ENCODE assay signal across 8 cellular contexts in the genomic region with DNA sequence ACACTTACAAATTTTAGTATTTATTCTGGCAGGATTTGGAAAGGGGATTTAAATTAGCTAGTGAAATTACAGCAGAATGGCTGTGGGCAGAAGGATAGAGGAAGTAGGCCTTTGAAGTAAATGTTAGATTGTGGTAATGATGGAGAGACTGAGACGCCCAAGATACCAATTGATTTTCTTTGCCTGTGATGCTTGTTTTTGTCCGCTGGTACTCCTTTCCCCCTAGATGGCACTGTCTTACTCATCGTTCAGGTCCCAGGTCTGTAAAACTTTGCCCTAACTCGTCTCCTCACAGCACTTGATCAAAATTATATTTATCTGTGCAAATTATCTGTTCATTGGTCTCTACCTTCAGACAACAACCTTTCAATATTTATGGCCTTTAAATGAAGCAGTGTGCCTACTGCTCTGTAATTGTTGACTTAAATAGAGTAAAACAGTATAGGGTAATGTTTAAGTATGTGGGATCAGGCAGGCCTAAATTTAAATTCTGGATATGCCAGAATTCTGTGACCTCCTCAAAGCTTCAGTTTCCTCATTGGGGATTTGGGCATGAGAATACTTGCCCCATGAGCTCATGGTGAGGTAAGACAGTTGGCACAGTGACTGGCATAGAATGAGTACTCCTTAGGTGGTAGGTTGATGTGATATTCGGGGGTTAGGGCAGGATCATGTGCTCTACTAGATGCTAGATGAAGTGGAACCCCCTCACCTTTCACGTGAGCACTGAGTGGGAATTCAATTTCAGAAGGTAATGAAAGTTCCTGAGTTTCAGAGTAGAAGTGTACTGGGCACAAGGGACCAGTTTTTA. TPM values are rescaled to one million over a fixed set of nuclear protein-coding genes. Genes with fewer than 3 reads are reported as not detected.
DNase-seq lines count a peak whose midpoint lies in the region; ATAC-seq and TF ChIP-seq lines count a peak whose summit lies in the region.

No MANE protein-coding gene starts in this region.

- peak; percentile 85 to 86 for ATAC-seq in CD4-positive, CD25-positive, alpha-beta regulatory T cell (ENCODE audit: low read depth in 2 of 2)
- ATAC-seq in GM18873 (IDR thresholded peaks at IDR 0.05; ENCODE audit: low FRiP score, unreplicated experiment): peak; percentile 66
- peak; percentile 54 for ATAC-seq in HG03039 (IDR thresholded peaks at IDR 0.05; ENCODE audit: unreplicated experiment)
- ATAC-seq in natural killer cell: peak; percentile 76 to 87 (median 76)

- H3K36me3 Mint-ChIP-seq in CD4-positive, CD25-positive, alpha-beta regulatory T cell: peaks cover 11% of the 10 kb centered on the region
- no peaks in the 10 kb centered on the region for H3K36me3 Mint-ChIP-seq in natural killer cell

- in situ Hi-C loops in T47D (cut with HindIII; ENCODE audit: low pct_unique_long_range_greater_than_20kb, low sequenced_read_pairs): no loop called here

- H3K79me2 ChIP-seq in OCI-LY7 (ENCODE audit: insufficient read depth, low read depth, low read length): peaks cover 100% of the 10 kb centered on the region

- peak overlapping the region; percentile 64 for H3K4me3 ChIP-seq in CD4-positive, CD25-positive, alpha-beta regulatory T cell (ENCODE audit: low read depth, low read length)
- H3K4me3 ChIP-seq in OCI-LY7 (ENCODE audit: low read depth, low read length, poor library complexity, severe bottlenecking): peak overlapping the region; percentile 24

- CTCF ChIA-PET in OCI-LY7 (lab: Charles Lee; ENCODE audit: unreplicated experiment): interaction anchor here (1.2 kb wide), 1 partner anchor 48 kb away, joined by 12 read pairs; no protein-coding TSS in a partner anchor

- no peaks in the 10 kb centered on the region for H3K27me3 Mint-ChIP-seq in CD4-positive, CD25-positive, alpha-beta regulatory T cell
- no peaks in the 10 kb centered on the region for H3K27me3 Mint-ChIP-seq in natural killer cell (ENCODE audit: low read depth in 2 of 2)

- H3K27ac ChIP-seq in CD4-positive, CD25-positive, alpha-beta regulatory T cell (ENCODE audit: insufficient read depth, low read length, poor library complexity, severe bottlenecking): peak overlapping the region; percentile 64
- H3K27ac ChIP-seq in OCI-LY7 (ENCODE audit: low read depth, low read length, poor library complexity, severe bottlenecking): peak overlapping the region; percentile 53

- peaks cover 16% of the 10 kb centered on the region; the same call in 1 of the 2 replicates for H4K20me1 ChIP-seq in OCI-LY7 (ENCODE audit: insufficient read depth, low read length)

- no peaks in the 10 kb centered on the region for H3K27me3 ChIP-seq in CD4-positive, CD25-positive, alpha-beta regulatory T cell (ENCODE audit: control insufficient read depth, insufficient read depth, low read length)

- H3K4me3 Mint-ChIP-seq in CD4-positive, CD25-positive, alpha-beta regulatory T cell: peak overlapping the region in 2 of 4 donors; percentile 0 to 70
- H3K4me3 Mint-ChIP-seq in natural killer cell: no peak overlapping the region

- H3K4me2 ChIP-seq in OCI-LY7 (ENCODE audit: low read length): peak overlapping the region; percentile 50

- H3K27ac Mint-ChIP-seq in CD4-positive, CD25-positive, alpha-beta regulatory T cell: peak overlapping the region; percentile 39 to 85 (median 66)
- H3K27ac Mint-ChIP-seq in natural killer cell: peak overlapping the region; percentile 21 to 87

- H3K9me2 ChIP-seq in OCI-LY7 (ENCODE audit: insufficient read depth, low read length): no peaks in the 10 kb centered on the region

- POLR2A ChIA-PET in OCI-LY7 (lab: Charles Lee): interaction anchor here (0.8 to 5.1 kb wide), 8 partner anchors 12 to 85 kb away, joined by 3 to 52 read pairs (median 10); partner anchors contain the start of gene ARL8B

- H3K9me3 Mint-ChIP-seq in CD4-positive, CD25-positive, alpha-beta regulatory T cell: no peaks in the 10 kb centered on the region
- H3K9me3 Mint-ChIP-seq in natural killer cell: no peaks in the 10 kb centered on the region

- peak; percentile 11 to 83 (median 69) for DNase-seq in CD4-positive, CD25-positive, alpha-beta regulatory T cell
- DNase-seq in OCI-LY7 (ENCODE audit: low spot score) (peak; percentile 83), T47D (ENCODE audit: low read depth in 1 of 2, low spot score in 1 of 2) (peak; percentile 26 to 68), natural killer cell (no peak), NCI-H2196 (lab: John Stamatoyannopoulos, UW; ENCODE audit: unreplicated experiment) (no peak), NCI-H2227 (lab: John Stamatoyannopoulos, UW; ENCODE audit: unreplicated experiment) (no peak)

- intact Hi-C loops in OCI-LY7 (cut with micrococcal nuclease; ENCODE audit: unreplicated experiment): loop anchor here (1.0 to 2.0 kb wide), 2 partner anchors 50 to 82 kb away; partner anchors contain the start of gene EDEM1
- intact Hi-C loops in natural killer cell (cut with micrococcal nuclease): no loop called here

- BruUV-seq in OCI-LY7 (replicated peaks; lab: Mats Ljungman, UMichigan): no TSS peak

- no peak overlapping the region; the same call in 1 of the 2 replicates for H2AFZ ChIP-seq in OCI-LY7 (ENCODE audit: low read length)

- H3K4me1 ChIP-seq in CD4-positive, CD25-positive, alpha-beta regulatory T cell (ENCODE audit: control insufficient read depth, insufficient read depth, low read length, poor library complexity, severe bottlenecking): peaks cover 34% of the 10 kb centered on the region
- peaks cover 47% of the 10 kb centered on the region for H3K4me1 ChIP-seq in OCI-LY7 (ENCODE audit: insufficient read depth, low read length, poor library complexity, severe bottlenecking)

- H3K9me3 ChIP-seq in CD4-positive, CD25-positive, alpha-beta regulatory T cell (ENCODE audit: control insufficient read depth in 2 of 2, low read length in 2 of 2): no peaks in the 10 kb centered on the region
- H3K9me3 ChIP-seq in OCI-LY7 (ENCODE audit: low read length): no peaks in the 10 kb centered on the region

- H3K4me1 Mint-ChIP-seq in CD4-positive, CD25-positive, alpha-beta regulatory T cell: peaks cover 24 to 85% (median 63%) of the 10 kb centered on the region in 4 donors
- H3K4me1 Mint-ChIP-seq in natural killer cell: peaks cover 78 to 83% of the 10 kb centered on the region in 2 donors

- TF ChIP-seq CTCF in OCI-LY7 (conservative IDR thresholded peaks at IDR 0.05; ENCODE audit: low read length) (peak; percentile 92), natural killer cell (IDR thresholded peaks at IDR 0.05) (peak; percentile 60)

- H3K36me3 ChIP-seq in CD4-positive, CD25-positive, alpha-beta regulatory T cell (ENCODE audit: control insufficient read depth, insufficient read depth, low read length): peaks cover 10% of the 10 kb centered on the region
- peaks cover 28% of the 10 kb centered on the region for H3K36me3 ChIP-seq in OCI-LY7 (ENCODE audit: insufficient read depth, low read length)

RNA-seq across cellular contexts. Expression of gene ARL8B, which starts 14.7 kb away (rescaled TPM):
- 43.0 TPM for total RNA-seq in CD4-positive, CD25-positive, alpha-beta regulatory T cell
- 10 to 100 TPM; 54.2 to 67.4 (median 57.5) TPM for polyA plus RNA-seq in CD4-positive, CD25-positive, alpha-beta regulatory T cell
- 20.1 and 27.1 TPM in 2 replicates for total RNA-seq in OCI-LY7 (2014; rRNA removed; shearing (Covaris generic))
- total RNA-seq in OCI-LY7 (2022) (50.7 and 60.4 TPM in 2 replicates), natural killer cell (10 to 100 TPM; 43.3 to 52.7 (median 48.9) TPM)

RNA-seq across cellular contexts. Expression of gene EDEM1, which starts 50.7 kb away (rescaled TPM):
- 99.3 TPM for total RNA-seq in CD4-positive, CD25-positive, alpha-beta regulatory T cell
- polyA plus RNA-seq in CD4-positive, CD25-positive, alpha-beta regulatory T cell: 10 to 100 TPM; 51.1 to 56.8 (median 54.5) TPM
- total RNA-seq in OCI-LY7 (2014; rRNA removed; shearing (Covaris generic)): 125 and 186 TPM in 2 replicates
- total RNA-seq in OCI-LY7 (2022) (337 and 398 TPM in 2 replicates), natural killer cell (10 to 100 TPM; 55.3 to 64.2 (median 59.9) TPM)

Comparison
In these comparisons a context has a peak if more than half of its experiments do, and no peak if none do; other contexts are left out.
1. DNase-seq: peak in CD4-positive, CD25-positive, alpha-beta regulatory T cell (3 of 3), OCI-LY7 (single experiment) and T47D (2 of 2); none in natural killer cell (single experiment), NCI-H2196 (single experiment) and NCI-H2227 (single experiment).
2. Peak in every context shown above with its lines, with median percentiles within 50 percentile points of each other: ATAC-seq.